In genomic region chr16:83946781-83947566, GRCh38 we compare ENCODE assay signal across 16 cellular contexts. TPM values are rescaled to one million over a fixed set of nuclear protein-coding genes. Genes with fewer than 3 reads are reported as not detected.
DNase-seq lines count a peak whose midpoint lies in the region; ATAC-seq and TF ChIP-seq lines count a peak whose summit lies in the region.
"Had no signal": no experiment of that assay in that cellular context is flagged by ENCODE, and none has a peak within 500 bp of the region (broad histone marks: within the 10 kb centered on the region; RNA-seq: fewer than 3 reads in every experiment).

No MANE protein-coding gene starts in this region.

- no peak overlapping the region for H3K4me2 ChIP-seq in mesenchymal stem cell (ENCODE audit: low read length, poor library complexity, severe bottlenecking)
- H3K4me2 ChIP-seq in osteoblast (ENCODE audit: insufficient read depth, low read length), result no peak overlapping the region
- H3K4me2 ChIP-seq: GM23338 had no signal

- H2BK12ac ChIP-seq in mesenchymal stem cell (ENCODE audit: low read length in 2 of 2), result no peak overlapping the region

- H3K4me1 ChIP-seq in mesenchymal stem cell (ENCODE audit: control insufficient read depth, insufficient read depth, low read depth, low read length) (peaks cover 12% of the 10 kb centered on the region), osteoblast (ENCODE audit: insufficient read depth, low read length) (no peaks in the 10 kb centered on the region)

- no peak overlapping the region for H3K4me3 Mint-ChIP-seq in activated T-helper 2 cell treated with anti-CD3 and anti-CD28 coated beads, Interferon-gamma antibody, Interleukin-2, Interleukin-4, amounts not matched to agents 10 μg/mL and 5 μg/mL and 100 μg/mL, durations not matched to agents 14 hours and 24 hours and 36 hours (ENCODE audit: low read depth)
- H3K4me3 Mint-ChIP-seq: CD14-positive monocyte; CD8-positive, alpha-beta T cell; GM23338 had no signal

- no peak for TF ChIP-seq CTCF in osteoblast (IDR thresholded peaks at IDR 0.05; ENCODE audit: extremely low read depth, low read depth, low read length)

- no peaks in the 10 kb centered on the region for H3K27me3 Mint-ChIP-seq in activated T-helper 2 cell treated with anti-CD3 and anti-CD28 coated beads, Interferon-gamma antibody, Interleukin-2, Interleukin-4, amounts not matched to agents 10 μg/mL and 5 μg/mL and 100 μg/mL, durations not matched to agents 14 hours and 24 hours and 36 hours (ENCODE audit: low read depth)

- H3K4me3 ChIP-seq in mesenchymal stem cell (ENCODE audit: insufficient read depth in 1 of 2, low read depth in 1 of 2, low read length in 2 of 2), result no peak overlapping the region
- H3K4me3 ChIP-seq in osteoblast (ENCODE audit: insufficient read depth, low read length), result no peak overlapping the region
- H3K4me3 ChIP-seq: GM23338 had no signal

- intact Hi-C loops in left ventricle myocardium superior (cut with micrococcal nuclease) (no loop called here), left cardiac atrium (cut with DNase I) (no loop called here)
- intact Hi-C loops in activated T-helper 2 cell treated with anti-CD3 and anti-CD28 coated beads, Interferon-gamma antibody, Interleukin-2, Interleukin-4, amounts not matched to agents 10 μg/mL and 5 μg/mL and 100 μg/mL, durations not matched to agents 14 hours and 24 hours and 36 hours (cut with micrococcal nuclease), result no loop called here

- no peak overlapping the region for H2BK5ac ChIP-seq in mesenchymal stem cell (ENCODE audit: low read depth, low read length, poor library complexity, severe bottlenecking)

- peak overlapping the region; percentile 89 for H4K91ac ChIP-seq in mesenchymal stem cell (ENCODE audit: low read length)

- H2AFZ ChIP-seq in mesenchymal stem cell (ENCODE audit: low read depth, low read length) (no peak overlapping the region), osteoblast (ENCODE audit: low read length) (no peak overlapping the region)
- H2AFZ ChIP-seq: GM23338 had no signal

- H3K27ac ChIP-seq in mesenchymal stem cell (ENCODE audit: low read length, poor library complexity, severe bottlenecking), result no peak overlapping the region
- no peak overlapping the region for H3K27ac ChIP-seq in osteoblast (ENCODE audit: low read depth, low read length)
- H3K27ac ChIP-seq: 22Rv1 had no signal

- no peak for ATAC-seq in left ventricle myocardium superior
- ATAC-seq in left cardiac atrium, result no peak
- ATAC-seq in HG02973 (IDR thresholded peaks at IDR 0.05; ENCODE audit: unreplicated experiment), result no peak
- ATAC-seq: CD8-positive, alpha-beta T cell; GM23338 had no signal

- H3K36me3 ChIP-seq in mesenchymal stem cell (ENCODE audit: control insufficient read depth in 1 of 2, insufficient read depth in 2 of 2, low read depth in 1 of 2, low read length in 2 of 2) (no peaks in the 10 kb centered on the region), osteoblast (ENCODE audit: insufficient read depth, low read length) (no peaks in the 10 kb centered on the region)

- no peak overlapping the region for H3K27ac Mint-ChIP-seq in activated T-helper 2 cell treated with anti-CD3 and anti-CD28 coated beads, Interferon-gamma antibody, Interleukin-2, Interleukin-4, amounts not matched to agents 10 μg/mL and 5 μg/mL and 100 μg/mL, durations not matched to agents 14 hours and 24 hours and 36 hours
- H3K27ac Mint-ChIP-seq: CD8-positive, alpha-beta T cell; GM23338 had no signal

- H2BK15ac ChIP-seq in mesenchymal stem cell (ENCODE audit: low read depth, poor library complexity, severe bottlenecking), result no peak overlapping the region

- no peak overlapping the region for H3K4ac ChIP-seq in mesenchymal stem cell (ENCODE audit: low read depth in 1 of 2, low read length in 2 of 2)

- H3K23ac ChIP-seq in mesenchymal stem cell (ENCODE audit: low read length in 2 of 2), result no peak overlapping the region

- peak overlapping the region; percentile 57 for H4K8ac ChIP-seq in mesenchymal stem cell (ENCODE audit: low read length)

- no peak overlapping the region for H3K14ac ChIP-seq in mesenchymal stem cell (ENCODE audit: low read length in 2 of 2)

- no peaks in the 10 kb centered on the region for H4K20me1 ChIP-seq in osteoblast (ENCODE audit: insufficient read depth, low read length)

- WGBS in mesenchymal stem cell, result 84% methylated on average over 20 of the region's 21 CpGs

- H2AK5ac ChIP-seq in mesenchymal stem cell (ENCODE audit: low read length, severe bottlenecking), result no peak overlapping the region

- peak; percentile 19 for DNase-seq in left ventricle myocardium superior
- no peak for DNase-seq in left cardiac atrium
- DNase-seq in mesenchymal stem cell, result no peak
- peak; percentile 74 for DNase-seq in osteoblast (ENCODE audit: insufficient read length, low spot score, missing footprints)
- DNase-seq in activated CD4-positive, alpha-beta T cell treated with anti-CD3 and anti-CD28 coated beads, Interleukin-2, amount 50 U/mL, for 4 hours, result no peak
- no peak for DNase-seq in activated T-helper 2 cell treated with anti-CD3 and anti-CD28 coated beads, Interferon-gamma antibody, Interleukin-2, Interleukin-4, amounts not matched to agents 10 μg/mL and 5 μg/mL and 100 μg/mL, durations not matched to agents 14 hours and 24 hours and 36 hours (ENCODE audit: low spot score)
- DNase-seq in HT-29 (ENCODE audit: low spot score), result no peak
- DNase-seq: CD8-positive, alpha-beta T cell; COR-L47; DMS153; DMS79 treated with DMSO at 0.1 percent for 48 hours; EL had no signal

- peak overlapping the region in 1 of 2 experiments; percentile 25 for H3K18ac ChIP-seq in mesenchymal stem cell (ENCODE audit: low read depth in 1 of 2, low read length in 2 of 2)

- H3K9me3 Mint-ChIP-seq in activated T-helper 2 cell treated with anti-CD3 and anti-CD28 coated beads, Interferon-gamma antibody, Interleukin-2, Interleukin-4, amounts not matched to agents 10 μg/mL and 5 μg/mL and 100 μg/mL, durations not matched to agents 14 hours and 24 hours and 36 hours, result peaks cover 6% of the 10 kb centered on the region
- H3K9me3 Mint-ChIP-seq: CD14-positive monocyte; CD8-positive, alpha-beta T cell had no signal

- H3K79me2 ChIP-seq in osteoblast (ENCODE audit: insufficient read depth, low read length), result no peaks in the 10 kb centered on the region

- no peaks in the 10 kb centered on the region for H3K4me1 Mint-ChIP-seq in activated T-helper 2 cell treated with anti-CD3 and anti-CD28 coated beads, Interferon-gamma antibody, Interleukin-2, Interleukin-4, amounts not matched to agents 10 μg/mL and 5 μg/mL and 100 μg/mL, durations not matched to agents 14 hours and 24 hours and 36 hours (ENCODE audit: low read depth)
- H3K4me1 Mint-ChIP-seq: CD14-positive monocyte, GM23338 had no signal

- H3K9ac ChIP-seq in mesenchymal stem cell (ENCODE audit: low read length), result no peak overlapping the region

- H3K9me3 ChIP-seq in mesenchymal stem cell (ENCODE audit: control insufficient read depth, low read length) (no peaks in the 10 kb centered on the region), osteoblast (ENCODE audit: low read depth, low read length) (no peaks in the 10 kb centered on the region)

- H3K27me3 ChIP-seq in mesenchymal stem cell (ENCODE audit: control insufficient read depth in 1 of 2, insufficient read depth in 1 of 2, low read length in 2 of 2) (peaks cover 3 to 10% of the 10 kb centered on the region in 2 experiments), osteoblast (ENCODE audit: insufficient read depth, low read length) (no peaks in the 10 kb centered on the region)

- H3K79me1 ChIP-seq in mesenchymal stem cell (replicated peaks; ENCODE audit: low read length, poor library complexity, severe bottlenecking), result no peaks in the 10 kb centered on the region

- H3K36me3 Mint-ChIP-seq in activated T-helper 2 cell treated with anti-CD3 and anti-CD28 coated beads, Interferon-gamma antibody, Interleukin-2, Interleukin-4, amounts not matched to agents 10 μg/mL and 5 μg/mL and 100 μg/mL, durations not matched to agents 14 hours and 24 hours and 36 hours (ENCODE audit: low read depth), result no peaks in the 10 kb centered on the region
- H3K36me3 Mint-ChIP-seq: CD14-positive monocyte; CD8-positive, alpha-beta T cell had no signal

- no peak overlapping the region for H2BK120ac ChIP-seq in mesenchymal stem cell (ENCODE audit: low read depth, low read length)

RNA-seq across cellular contexts. Expression of gene OSGIN1, which starts 6.1 kb away (rescaled TPM):
- 4.7 TPM for total RNA-seq in left ventricle myocardium superior
- 1 to 10 TPM; 7.0 to 8.3 TPM for total RNA-seq in left cardiac atrium
- 5.4 TPM for polyA plus RNA-seq in mesenchymal stem cell (2013, experiment 1 of 2)
- 5.9 TPM for polyA plus RNA-seq in mesenchymal stem cell (2013, experiment 2 of 2)
- 3.6 and 5.0 TPM in 2 replicates for total RNA-seq in osteoblast
- total RNA-seq in activated T-helper 2 cell treated with anti-CD3 and anti-CD28 coated beads, Interferon-gamma antibody, Interleukin-2, Interleukin-4, amounts not matched to agents 10 μg/mL and 5 μg/mL and 100 μg/mL, durations not matched to agents 14 hours and 24 hours and 36 hours, result 1.4 and 2.1 TPM in 2 replicates
- total RNA-seq in HT-29 (2014; rRNA removed; shearing (Covaris generic)), result 14.2 and 16.1 TPM in 2 replicates

RNA-seq across cellular contexts. Expression of gene NECAB2, which starts 21.1 kb away (rescaled TPM):
- 0.84 TPM for total RNA-seq in left ventricle myocardium superior
- total RNA-seq in left cardiac atrium, result under 1 TPM in 1 of 2 donors, not detected in 1; 0.91 TPM
- 0.58 TPM for polyA plus RNA-seq in mesenchymal stem cell (2013, experiment 1 of 2)
- polyA plus RNA-seq in mesenchymal stem cell (2013, experiment 2 of 2), result 0.33 TPM
- 0.29 and 0.72 TPM in 2 replicates for total RNA-seq in osteoblast
- 0.11 TPM in 1 of 2 replicates, not detected in the other for total RNA-seq in activated T-helper 2 cell treated with anti-CD3 and anti-CD28 coated beads, Interferon-gamma antibody, Interleukin-2, Interleukin-4, amounts not matched to agents 10 μg/mL and 5 μg/mL and 100 μg/mL, durations not matched to agents 14 hours and 24 hours and 36 hours
- total RNA-seq in HT-29 (2014; rRNA removed; shearing (Covaris generic)), result 0.10 TPM in 1 of 2 replicates, not detected in the other
- total RNA-seq: CD8-positive, alpha-beta T cell had no signal

RNA-seq across cellular contexts. Expression of gene MLYCD, which starts 48.1 kb away (rescaled TPM):
- total RNA-seq in left ventricle myocardium superior, result 49.0 TPM
- total RNA-seq in left cardiac atrium, result 10 to 100 TPM; 27.0 to 36.3 TPM
- polyA plus RNA-seq in mesenchymal stem cell (2013, experiment 1 of 2), result 1.3 TPM
- 1.2 TPM for polyA plus RNA-seq in mesenchymal stem cell (2013, experiment 2 of 2)
- total RNA-seq in osteoblast, result 5.1 and 5.6 TPM in 2 replicates
- 6.1 TPM in 2 replicates for total RNA-seq in activated T-helper 2 cell treated with anti-CD3 and anti-CD28 coated beads, Interferon-gamma antibody, Interleukin-2, Interleukin-4, amounts not matched to agents 10 μg/mL and 5 μg/mL and 100 μg/mL, durations not matched to agents 14 hours and 24 hours and 36 hours
- total RNA-seq in HT-29 (2014; rRNA removed; shearing (Covaris generic)), result 3.0 and 3.1 TPM in 2 replicates

Comparison
In these comparisons a context has a peak if more than half of its experiments do, and no peak if none do; other contexts are left out.
1. DNase-seq: peak in left ventricle myocardium superior (single experiment) and osteoblast (single experiment); none in left cardiac atrium (single experiment), mesenchymal stem cell (single experiment), activated CD4-positive, alpha-beta T cell treated with anti-CD3 and anti-CD28 coated beads, Interleukin-2, amount 50 U/mL, for 4 hours (0 of 2), activated T-helper 2 cell treated with anti-CD3 and anti-CD28 coated beads, Interferon-gamma antibody, Interleukin-2, Interleukin-4, amounts not matched to agents 10 μg/mL and 5 μg/mL and 100 μg/mL, durations not matched to agents 14 hours and 24 hours and 36 hours (single experiment) and HT-29 (single experiment).